ENCODE assay signal across 10 cellular contexts in the genomic region with DNA sequence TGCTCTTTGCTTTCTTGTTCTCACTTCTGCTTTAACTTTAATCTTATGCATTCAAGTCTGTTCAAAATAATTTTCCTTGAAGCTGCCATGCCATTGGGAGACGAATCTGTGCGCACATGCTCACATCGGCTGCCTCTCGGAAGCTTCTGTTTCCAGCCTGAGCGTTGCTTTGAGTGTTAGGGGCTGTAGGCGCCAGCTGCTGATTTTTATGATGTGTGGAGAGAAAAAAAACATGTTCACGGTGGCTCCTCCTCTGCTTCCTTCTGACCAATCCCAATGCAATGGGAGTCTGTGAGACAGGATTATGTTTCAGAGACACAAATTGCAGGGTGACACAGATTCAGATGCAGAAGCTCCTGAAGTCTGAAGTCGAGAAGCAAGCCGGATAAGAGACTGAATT. TPM values are rescaled to one million over a fixed set of nuclear protein-coding genes. Genes with fewer than 3 reads are reported as not detected.
DNase-seq lines count a peak whose midpoint lies in the region; ATAC-seq and TF ChIP-seq lines count a peak whose summit lies in the region.
"Had no signal": no experiment of that assay in that cellular context is flagged by ENCODE, and none has a peak within 500 bp of the region (broad histone marks: within the 10 kb centered on the region; RNA-seq: fewer than 3 reads in every experiment).

TSS of gene MC4R (minus strand) at position 178 of the 400 bp plus-strand sequence. CDS start 426 bp downstream, outside the sequence.

- no peaks in the 10 kb centered on the region for H3K9me3 ChIP-seq in lung (ENCODE audit: control insufficient read depth in 2 of 2, insufficient read depth in 1 of 2, low read length in 1 of 2)
- H3K9me3 ChIP-seq: thoracic aorta had no signal

- POLR2A ChIA-PET in T-cell (lab: Charles Lee) = no interaction called here

- H3K4me3 ChIP-seq in brain microvascular endothelial cell (ENCODE audit: low read depth, low read length) = peak within 1 kb of the TSS; percentile 31
- H3K4me3 ChIP-seq in lung = no peak within 1 kb of the TSS
- H3K4me3 ChIP-seq: thoracic aorta had no signal

- no peak within 1 kb of the TSS for H3K27ac Mint-ChIP-seq in T-cell

- H3K36me3 Mint-ChIP-seq in T-cell = no peaks in the 10 kb centered on the region

- no peaks in the 10 kb centered on the region for H3K4me1 Mint-ChIP-seq in T-cell

- DNase-seq in DMS53 treated with DMSO at 0.1 percent for 48 hours (lab: John Stamatoyannopoulos, UW; ENCODE audit: unreplicated experiment) (peak; percentile 96), NCI-H2081 treated with DMSO at 0.1 percent for 48 hours (lab: John Stamatoyannopoulos, UW) (peak; percentile 72), brain microvascular endothelial cell (peak; percentile 86), lung (ENCODE audit: low spot score) (no peak), KG1 (lab: John Stamatoyannopoulos, UW) (no peak), T-cell (no peak)
- DNase-seq in stimulated activated CD4-positive, alpha-beta T cell treated with anti-CD3 and anti-CD28 coated beads, Interleukin-12 subunit alpha, Interleukin-12 subunit beta, amount 100 ng/mL, for 4 hours = no peak

- no peak within 1 kb of the TSS for H3K4me3 Mint-ChIP-seq in T-cell

- H3K27me3 ChIP-seq in brain microvascular endothelial cell (replicated peaks) (no peaks in the 10 kb centered on the region), lung (ENCODE audit: control insufficient read depth, insufficient read depth) (no peaks in the 10 kb centered on the region)

- peaks cover 0 to 4% (median 0%) of the 10 kb centered on the region in 3 donors for H3K9me3 Mint-ChIP-seq in T-cell

- ATAC-seq in lung (ENCODE audit: insufficient read depth, low FRiP score) (peak; percentile 65), HG03520 (IDR thresholded peaks at IDR 0.05; ENCODE audit: unreplicated experiment) (no peak), T-cell (replicated peaks in 1 of 4) (no peak)

- in situ Hi-C loops in brain microvascular endothelial cell (cut with HindIII; ENCODE audit: low pct_ligation_motif_present, low sequenced_read_pairs) = no loop called here

- 6 to 7% methylated on average over 9 of the region's 9 CpGs for WGBS in lung, 2 donors

- no peak within 1 kb of the TSS for H3K27ac ChIP-seq in brain microvascular endothelial cell
- H3K27ac ChIP-seq in lung (ENCODE audit: low read depth in 1 of 2, low read length in 1 of 2) = no peak within 1 kb of the TSS
- H3K27ac ChIP-seq: thoracic aorta had no signal

- no peaks in the 10 kb centered on the region for H3K27me3 Mint-ChIP-seq in T-cell

- H3K4me1 ChIP-seq in lung (ENCODE audit: control insufficient read depth in 2 of 2, insufficient read depth in 2 of 2, low read length in 2 of 2) = no peaks in the 10 kb centered on the region

- H3K36me3 ChIP-seq in brain microvascular endothelial cell (replicated peaks) (no peaks in the 10 kb centered on the region), lung (ENCODE audit: control insufficient read depth in 2 of 2, insufficient read depth in 2 of 2, low read length in 2 of 2) (no peaks in the 10 kb centered on the region)
- H3K36me3 ChIP-seq: thoracic aorta had no signal

- CTCF ChIA-PET in T-cell (lab: Charles Lee) = no interaction called here

- no peak for TF ChIP-seq CTCF in brain microvascular endothelial cell (IDR thresholded peaks at IDR 0.05; ENCODE audit: low read depth, low read length, missing control alignments)
- TF ChIP-seq CTCF in lung (IDR thresholded peaks at IDR 0.05; ENCODE audit: control extremely low read depth, extremely low read depth) = no peak

RNA-seq across cellular contexts. Expression of gene MC4R, which starts in this region (rescaled TPM):
- total RNA-seq in lung = under 1 TPM in 1 of 2 donors, not detected in 1; 0.37 TPM
- under 1 TPM in 1 of 2 donors, not detected in 1; 0.02 TPM for polyA plus RNA-seq in lung
- total RNA-seq in T-cell = not detected
- total RNA-seq: endothelial cell of umbilical vein, thoracic aorta had no signal
- polyA plus RNA-seq: endothelial cell of umbilical vein had no signal

Comparison
In these comparisons a context has a peak if more than half of its experiments do, and no peak if none do; other contexts are left out.
1. Peak in ATAC-seq in lung; RNA of the gene not detected or under 1 TPM.
2. DNase-seq: peak in DMS53 treated with DMSO at 0.1 percent for 48 hours (single experiment), NCI-H2081 treated with DMSO at 0.1 percent for 48 hours (single experiment) and brain microvascular endothelial cell (single experiment); none in lung (single experiment), KG1 (single experiment), stimulated activated CD4-positive, alpha-beta T cell treated with anti-CD3 and anti-CD28 coated beads, Interleukin-12 subunit alpha, Interleukin-12 subunit beta, amount 100 ng/mL, for 4 hours (single experiment) and T-cell (0 of 34).